ENCODE assay signal across 18 cellular contexts in genomic region chr10:113496124-113496523, GRCh38. TPM values are rescaled to one million over a fixed set of nuclear protein-coding genes. Genes with fewer than 3 reads are reported as not detected.
"Had no signal": no experiment of that assay in that cellular context is flagged by ENCODE, and none has a peak within 500 bp of the region (broad histone marks: within the 10 kb centered on the region; RNA-seq: fewer than 3 reads in every experiment).

No MANE protein-coding gene starts in this region.

- H3K4me3 ChIP-seq: neural progenitor cell had no signal

- DNase-seq: activated B cell treated with CpG ODN at 0.5 μM for 24 hours; activated CD4-positive, alpha-beta T cell treated with anti-CD3 and anti-CD28 coated beads, Interleukin-2, amount 50 U/mL, for 1 hour; activated effector memory CD4-positive, alpha-beta T cell treated with Interleukin-2 at 50 U/mL for 16 hours; activated T-cell treated with anti-CD3 and anti-CD28 coated beads, Interleukin-2, amount 50 U/mL, for 24 hours; brain microvascular endothelial cell; cerebellar nuclear complex; dermis blood vessel endothelial cell; endodermal cell; glutamatergic neuron; mesendoderm; stimulated activated naive B cell treated with anti-CD40 and anti-IgM and Interleukin-4, amounts not matched to agents 10 μg/mL and 1 μg/mL and 100 μg/mL, for 72 hours; substantia nigra; T-helper 17 cell had no signal

- H3K27me3 ChIP-seq: brain microvascular endothelial cell had no signal

- H3K27ac ChIP-seq: brain microvascular endothelial cell, neural progenitor cell, parathyroid adenoma had no signal

- H3K4me1 ChIP-seq: neural progenitor cell, parathyroid adenoma had no signal

- H3K36me3 ChIP-seq: brain microvascular endothelial cell, neural progenitor cell had no signal

- ATAC-seq: left lobe of liver; stimulated activated naive B cell treated with anti-CD40 and anti-IgM and Interleukin-4, amounts not matched to agents 10 μg/mL and 1 μg/mL and 100 μg/mL, for 72 hours; T-helper 17 cell had no signal

RNA-seq across cellular contexts. Expression of gene HABP2, which starts 56.7 kb away (rescaled TPM):
- total RNA-seq: activated B cell treated with CpG ODN at 0.5 μM for 24 hours, fibroblast of villous mesenchyme, T-helper 17 cell had no signal
- polyA plus RNA-seq: esophagus had no signal
